ENCODE assay signal across 22 cellular contexts in the genomic region with DNA sequence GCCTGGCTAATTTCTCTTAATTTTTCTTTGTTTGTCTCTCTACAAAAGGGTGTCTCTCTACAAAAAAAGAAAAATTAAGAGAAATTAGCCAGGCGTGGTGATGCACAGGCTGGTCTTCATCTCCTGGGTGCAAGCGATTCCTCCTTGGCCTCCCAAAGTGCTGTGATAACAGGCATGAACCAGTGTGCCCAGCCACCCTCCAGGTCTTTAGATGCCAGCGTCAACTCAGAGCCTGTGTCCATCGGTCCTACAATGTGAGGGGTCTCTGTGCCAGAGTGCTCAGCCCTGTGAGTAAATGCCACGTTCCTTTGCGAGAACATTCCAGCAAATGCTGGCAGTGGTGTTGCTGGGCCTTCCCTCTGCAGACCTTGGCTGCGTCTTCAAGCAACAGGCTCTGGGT.
DNase-seq lines count a peak whose midpoint lies in the region; ATAC-seq, FAIRE-seq and TF ChIP-seq lines count a peak whose summit lies in the region.
"Had no signal": no experiment of that assay in that cellular context is flagged by ENCODE, and none has a peak within 500 bp of the region (broad histone marks: within the 10 kb centered on the region; RNA-seq: fewer than 3 reads in every experiment).

No MANE protein-coding gene starts in this region.

- H3K27me3 ChIP-seq in breast epithelium (peaks cover 0 to 43% of the 10 kb centered on the region in 2 donors), RWPE2 (ENCODE audit: insufficient read depth, poor library complexity, severe bottlenecking) (no peaks in the 10 kb centered on the region), keratinocyte (ENCODE audit: control insufficient read depth, extremely low read depth, insufficient read depth, low read length) (peaks cover 13% of the 10 kb centered on the region), H7 (ENCODE audit: control insufficient read depth, insufficient read depth, low read length) (peaks cover 2% of the 10 kb centered on the region)
- H3K27me3 ChIP-seq: uterus had no signal

- POLR2A ChIA-PET in MCF 10A (lab: Yijun Ruan, JAX), result interaction anchor here (1.1 to 1.8 kb wide), 2 partner anchors 17 to 302 kb away, joined by 3 to 17 read pairs; no protein-coding TSS in a partner anchor

- no peak for FAIRE-seq in keratinocyte (lab: Jason Lieb, UNC)
- FAIRE-seq: small intestine had no signal

- no peaks in the 10 kb centered on the region for H4K20me1 ChIP-seq in keratinocyte (ENCODE audit: control insufficient read depth, extremely low read depth, insufficient read depth, low read length)

- peak overlapping the region; percentile 71 for H3K4me2 ChIP-seq in keratinocyte (ENCODE audit: control insufficient read depth, extremely low read depth, insufficient read depth, low read depth, low read length)

- no peak overlapping the region for H2AFZ ChIP-seq in keratinocyte (ENCODE audit: control insufficient read depth, low read length)

- no peaks in the 10 kb centered on the region for H3K9me3 Mint-ChIP-seq in MCF 10A (ENCODE audit: unreplicated experiment)
- H3K9me3 Mint-ChIP-seq: CD4-positive, alpha-beta T cell; H9; stimulated activated memory B cell treated with anti-CD40 and anti-IgM and Interleukin-4, amounts not matched to agents 10 μg/mL and 1 μg/mL and 100 μg/mL, for 72 hours had no signal

- no peak for ATAC-seq in RWPE2 (ENCODE audit: low read depth)
- ATAC-seq: left cardiac atrium; stimulated activated memory B cell treated with anti-CD40 and anti-IgM and Interleukin-4, amounts not matched to agents 10 μg/mL and 1 μg/mL and 100 μg/mL, for 72 hours; WTC11 had no signal

- CTCF ChIA-PET in MCF 10A (lab: Yijun Ruan, JAX), result no interaction called here

- no peaks in the 10 kb centered on the region for H3K27me3 Mint-ChIP-seq in MCF 10A (ENCODE audit: insufficient read depth, unreplicated experiment)

- DNase-seq in MCF 10A (ENCODE audit: unreplicated experiment) (no peak), breast epithelium (ENCODE audit: low spot score in 2 of 2) (no peak), RWPE2 (ENCODE audit: low spot score) (no peak), keratinocyte (ENCODE audit: low read depth, low spot score) (no peak), NCI-H1048 (lab: John Stamatoyannopoulos, UW) (no peak), H7 (no peak), inferior parietal cortex (ENCODE audit: extremely low spot score) (no peak)
- DNase-seq: CD4-positive, alpha-beta T cell; DMS 273 treated with DMSO at 0.1 percent for 48 hours; H9; left cardiac atrium; mesendoderm; naive B cell; NCI-H2081; NCI-H748 treated with DMSO at 0.1 percent for 48 hours; small intestine; T1000; uterus had no signal

- no TSS peak for BruUV-seq in MCF 10A (replicated peaks; lab: Mats Ljungman, UMichigan)

- H3K4me1 Mint-ChIP-seq in MCF 10A (ENCODE audit: insufficient read depth, unreplicated experiment), result peaks cover 29% of the 10 kb centered on the region
- H3K4me1 Mint-ChIP-seq: IgD-negative memory B cell; naive B cell; stimulated activated memory B cell treated with anti-CD40 and anti-IgM and Interleukin-4, amounts not matched to agents 10 μg/mL and 1 μg/mL and 100 μg/mL, for 72 hours had no signal

- no peak overlapping the region for H3K4me3 Mint-ChIP-seq in MCF 10A (ENCODE audit: unreplicated experiment)
- H3K4me3 Mint-ChIP-seq: CD4-positive, alpha-beta T cell; H9; IgD-negative memory B cell; stimulated activated memory B cell treated with anti-CD40 and anti-IgM and Interleukin-4, amounts not matched to agents 10 μg/mL and 1 μg/mL and 100 μg/mL, for 72 hours; WTC11 had no signal

- no peaks in the 10 kb centered on the region for H3K9me3 ChIP-seq in breast epithelium
- H3K9me3 ChIP-seq in RWPE2 (ENCODE audit: severe bottlenecking), result no peaks in the 10 kb centered on the region
- H3K9me3 ChIP-seq in keratinocyte (ENCODE audit: control insufficient read depth, low read depth, low read length), result no peaks in the 10 kb centered on the region
- H3K9me3 ChIP-seq: suprapubic skin, uterus had no signal

- peaks cover 6% of the 10 kb centered on the region for H3K36me3 Mint-ChIP-seq in MCF 10A (ENCODE audit: insufficient read depth, unreplicated experiment)
- H3K36me3 Mint-ChIP-seq: IgD-negative memory B cell; naive B cell; stimulated activated memory B cell treated with anti-CD40 and anti-IgM and Interleukin-4, amounts not matched to agents 10 μg/mL and 1 μg/mL and 100 μg/mL, for 72 hours; WTC11 had no signal

- peak overlapping the region; percentile 82 for H3K27ac Mint-ChIP-seq in MCF 10A (ENCODE audit: low read depth, unreplicated experiment)
- H3K27ac Mint-ChIP-seq: CD4-positive, alpha-beta T cell; H9; stimulated activated memory B cell treated with anti-CD40 and anti-IgM and Interleukin-4, amounts not matched to agents 10 μg/mL and 1 μg/mL and 100 μg/mL, for 72 hours; WTC11 had no signal

- TF ChIP-seq CTCF in MCF 10A (IDR thresholded peaks at IDR 0.05; ENCODE audit: unreplicated experiment), result no peak
- no peak for TF ChIP-seq CTCF in breast epithelium (IDR thresholded peaks at IDR 0.05)
- TF ChIP-seq CTCF in RWPE2 (IDR thresholded peaks at IDR 0.05; ENCODE audit: poor library complexity, severe bottlenecking), result no peak
- no peak for TF ChIP-seq CTCF in keratinocyte (optimal IDR thresholded peaks at IDR 0.05 in 1 of 3, IDR thresholded peaks at IDR 0.05 in 1 of 3, conservative IDR thresholded peaks at IDR 0.05 in 1 of 3; ENCODE audit: extremely low read depth in 1 of 3, insufficient read depth in 2 of 3, low read length in 3 of 3)

- no peak overlapping the region for H3K27ac ChIP-seq in breast epithelium
- peak overlapping the region; percentile 95 for H3K27ac ChIP-seq in RWPE2 (ENCODE audit: poor library complexity, severe bottlenecking)
- peak overlapping the region; percentile 81 for H3K27ac ChIP-seq in keratinocyte (ENCODE audit: control insufficient read depth, insufficient read depth, low read length)
- H3K27ac ChIP-seq: suprapubic skin, uterus had no signal

- TF ChIP-seq POLR2A in breast epithelium (IDR thresholded peaks at IDR 0.05), result no peak

- no peaks in the 10 kb centered on the region for H3K4me1 ChIP-seq in breast epithelium
- peaks cover 38% of the 10 kb centered on the region for H3K4me1 ChIP-seq in RWPE2 (ENCODE audit: insufficient read depth, poor library complexity, severe bottlenecking)
- peaks cover 33% of the 10 kb centered on the region for H3K4me1 ChIP-seq in keratinocyte (ENCODE audit: control insufficient read depth, extremely low read depth, insufficient read depth, low read length)
- H3K4me1 ChIP-seq: uterus had no signal

- intact Hi-C loops in MCF 10A (cut with micrococcal nuclease), result no loop called here
- intact Hi-C loops in breast epithelium (cut with DNase I; ENCODE audit: low total_unique reads), result no loop called here

- no peaks in the 10 kb centered on the region for H3K79me2 ChIP-seq in keratinocyte (ENCODE audit: control insufficient read depth, insufficient read depth, low read length)

- dilution Hi-C loops in keratinocyte (cut with MboI; ENCODE audit: extremely low pct_ligation_motif_present, low sequenced_read_pairs), result no loop called here

- H3K9me1 ChIP-seq in keratinocyte (ENCODE audit: control insufficient read depth, extremely low read depth, insufficient read depth, low read length), result no peaks in the 10 kb centered on the region

- H3K4me3 ChIP-seq in breast epithelium, result no peak overlapping the region
- H3K4me3 ChIP-seq in RWPE2 (ENCODE audit: severe bottlenecking), result no peak overlapping the region
- peak overlapping the region in 1 of 3 experiments; percentile 12 for H3K4me3 ChIP-seq in keratinocyte (ENCODE audit: control insufficient read depth in 2 of 3, extremely low read depth in 1 of 3, insufficient read depth in 2 of 3, low read depth in 1 of 3, low read length in 3 of 3)
- no peak overlapping the region for H3K4me3 ChIP-seq in H7 (ENCODE audit: insufficient read depth, low read depth, low read length)
- H3K4me3 ChIP-seq: suprapubic skin, uterus had no signal

- H3K9ac ChIP-seq in keratinocyte (ENCODE audit: control insufficient read depth, extremely low read depth, insufficient read depth, low read length), result no peak overlapping the region

- H3K36me3 ChIP-seq in breast epithelium (no peaks in the 10 kb centered on the region), RWPE2 (ENCODE audit: low read depth) (no peaks in the 10 kb centered on the region), keratinocyte (ENCODE audit: control insufficient read depth in 2 of 2, extremely low read depth in 1 of 2, insufficient read depth in 2 of 2, low read length in 2 of 2) (no peaks in the 10 kb centered on the region), H7 (replicated peaks; ENCODE audit: control insufficient read depth, insufficient read depth, low read length) (no peaks in the 10 kb centered on the region)
- H3K36me3 ChIP-seq: suprapubic skin, uterus had no signal

Comparison
In these comparisons a context has a peak if more than half of its experiments do, and no peak if none do; other contexts are left out.
1. H3K27ac ChIP-seq: peak in RWPE2 (single experiment) and keratinocyte (single experiment); none in breast epithelium (0 of 2).